Comparison of ENCODE assay signal across 18 cellular contexts in the genomic region with DNA sequence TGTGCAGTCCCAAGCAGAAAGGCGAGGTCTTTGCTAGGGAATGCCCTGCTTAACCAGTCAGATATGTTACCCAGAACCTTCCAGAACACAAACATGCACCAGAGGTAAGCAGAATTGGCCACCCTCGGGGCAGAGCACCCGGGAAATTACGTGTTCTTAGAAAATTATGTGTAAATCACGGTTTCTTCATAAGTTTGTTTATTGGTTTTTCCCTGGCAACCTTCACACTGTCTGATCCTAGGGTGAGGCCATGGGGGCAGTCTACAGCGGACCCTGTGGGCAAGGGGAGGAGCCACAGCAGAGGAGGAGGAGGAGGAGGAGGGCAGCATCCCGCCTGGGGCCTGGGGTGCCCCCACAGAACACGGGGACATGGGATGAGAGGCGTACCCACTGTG. TPM values are rescaled to one million over a fixed set of nuclear protein-coding genes. Genes with fewer than 3 reads are reported as not detected.
DNase-seq lines count a peak whose midpoint lies in the region; ATAC-seq and TF ChIP-seq lines count a peak whose summit lies in the region.
"Had no signal": no experiment of that assay in that cellular context is flagged by ENCODE, and none has a peak within 500 bp of the region (broad histone marks: within the 10 kb centered on the region; RNA-seq: fewer than 3 reads in every experiment).

No MANE protein-coding gene starts in this region.

- 92 to 94% methylated on average over 6 to 9 of the region's 9 CpGs for WGBS in endodermal cell (ENCODE audit: insufficient coverage in 1 of 2, insufficient read length in 1 of 2), 2 experiments
- 55 to 59% methylated on average over 6 to 9 of the region's 9 CpGs for WGBS in upper lobe of left lung, 2 donors

- no peak overlapping the region for H2AFZ ChIP-seq in PC-3 (ENCODE audit: low read length)

- no peak for TF ChIP-seq POLR2A in upper lobe of left lung (IDR thresholded peaks at IDR 0.05)

- DNase-seq in PC-3, result no peak
- no peak for DNase-seq in endodermal cell
- no peak for DNase-seq in upper lobe of left lung
- no peak for DNase-seq in NCI-H1092 (lab: John Stamatoyannopoulos, UW)
- no peak for DNase-seq in DMS79 (lab: John Stamatoyannopoulos, UW)
- DNase-seq: activated CD4-positive, alpha-beta T cell treated with anti-CD3 and anti-CD28 coated beads, Interleukin-2, amount 10 ng/mL, durations not matched to agents 24 days and 14 days; activated naive CD4-positive, alpha-beta T cell treated with Interleukin-2 at 50 U/mL for 16 hours; heart right ventricle; NCI-H1092 treated with DMSO at 0.1 percent for 48 hours; NCI-H524 treated with DMSO at 0.1 percent for 48 hours; stimulated activated naive CD8-positive, alpha-beta T cell treated with anti-CD3 and anti-CD28 coated beads, Interleukin-15, amount 100 ng/mL, for 72 hours had no signal

- H3F3A ChIP-seq in PC-3 (ENCODE audit: low read length, unreplicated experiment), result no peaks in the 10 kb centered on the region

- no peaks in the 10 kb centered on the region for H3K27me3 Mint-ChIP-seq in endodermal cell (ENCODE audit: insufficient read depth)
- H3K27me3 Mint-ChIP-seq: activated CD4-positive, alpha-beta T cell treated with anti-CD3 and anti-CD28 coated beads, Interleukin-2, amount 10 ng/mL, durations not matched to agents 24 days and 14 days; memory B cell; natural killer cell treated with Interleukin-12 subunit alpha and Interleukin-12 subunit beta and Interleukin-15 and Interleukin-18, amount 100 ng/mL, for 72 hours; stimulated activated naive CD8-positive, alpha-beta T cell treated with anti-CD3 and anti-CD28 coated beads, Interleukin-15, amount 100 ng/mL, for 72 hours had no signal

- POLR2A ChIA-PET in PC-3 (lab: Charles Lee; ENCODE audit: unreplicated experiment), result no interaction called here

- no peak for ATAC-seq in PC-3
- no peak for ATAC-seq in upper lobe of left lung (ENCODE audit: low FRiP score in 2 of 2)
- ATAC-seq in GM19395 (IDR thresholded peaks at IDR 0.05; ENCODE audit: unreplicated experiment), result no peak
- ATAC-seq: heart right ventricle; stimulated activated naive CD8-positive, alpha-beta T cell treated with anti-CD3 and anti-CD28 coated beads, Interleukin-15, amount 100 ng/mL, for 72 hours had no signal

- TF ChIP-seq EP300 in upper lobe of left lung (IDR thresholded peaks at IDR 0.05), result no peak

- H3K27ac Mint-ChIP-seq in endodermal cell, result peak overlapping the region; percentile 55
- H3K27ac Mint-ChIP-seq: activated CD4-positive, alpha-beta T cell treated with anti-CD3 and anti-CD28 coated beads, Interleukin-2, amount 10 ng/mL, durations not matched to agents 24 days and 14 days; memory B cell; natural killer cell treated with Interleukin-12 subunit alpha and Interleukin-12 subunit beta and Interleukin-15 and Interleukin-18, amount 100 ng/mL, for 72 hours had no signal

- CTCF ChIA-PET in PC-3 (lab: Charles Lee), result no interaction called here

- TF ChIP-seq CTCF in PC-3 (conservative IDR thresholded peaks at IDR 0.05; ENCODE audit: low read depth, low read length) (no peak), endodermal cell (conservative IDR thresholded peaks at IDR 0.05) (no peak), neutrophil (IDR thresholded peaks at IDR 0.05) (no peak), upper lobe of left lung (IDR thresholded peaks at IDR 0.05) (no peak)

- H3K9me3 ChIP-seq in PC-3 (ENCODE audit: low read length) (no peaks in the 10 kb centered on the region), endodermal cell (ENCODE audit: control insufficient read depth, low read length) (no peaks in the 10 kb centered on the region), neutrophil (no peaks in the 10 kb centered on the region), upper lobe of left lung (no peaks in the 10 kb centered on the region)
- H3K9me3 ChIP-seq: ascending aorta, esophagus muscularis mucosa, heart right ventricle, right atrium auricular region had no signal

- H3K4me1 ChIP-seq in PC-3 (ENCODE audit: insufficient read depth, low read length) (peaks cover 28% of the 10 kb centered on the region), endodermal cell (ENCODE audit: control insufficient read depth, insufficient read depth, low read length) (peaks cover 9% of the 10 kb centered on the region), neutrophil (ENCODE audit: control insufficient read depth in 1 of 2, insufficient read depth in 1 of 2, low read depth in 1 of 2, low read length in 1 of 2) (peaks cover 67 to 81% of the 10 kb centered on the region in 2 experiments), upper lobe of left lung (peaks cover 67 to 84% (median 73%) of the 10 kb centered on the region in 4 donors)

- BruUV-seq in PC-3 (replicated peaks; lab: Mats Ljungman, UMichigan), result no TSS peak

- H3K4me3 ChIP-seq in PC-3 (ENCODE audit: low read length) (no peak overlapping the region), endodermal cell (ENCODE audit: low read length) (no peak overlapping the region), neutrophil (ENCODE audit: low read depth in 1 of 2, low read length in 1 of 2) (peak overlapping the region in 1 of 2 experiments; percentile 28), upper lobe of left lung (no peak overlapping the region)
- H3K4me3 ChIP-seq: ascending aorta, esophagus muscularis mucosa, heart right ventricle, right atrium auricular region had no signal

- H3K36me3 Mint-ChIP-seq in endodermal cell (ENCODE audit: low read depth), result no peaks in the 10 kb centered on the region
- H3K36me3 Mint-ChIP-seq: memory B cell; natural killer cell treated with Interleukin-12 subunit alpha and Interleukin-12 subunit beta and Interleukin-15 and Interleukin-18, amount 100 ng/mL, for 72 hours had no signal

- peak overlapping the region; percentile 25; the same call in 1 of the 2 replicates for H3K4me2 ChIP-seq in PC-3 (ENCODE audit: low read length)

- H3K79me2 ChIP-seq in PC-3 (ENCODE audit: low read length), result peaks cover 61% of the 10 kb centered on the region

- peaks cover 19% of the 10 kb centered on the region for H3K4me1 Mint-ChIP-seq in endodermal cell
- H3K4me1 Mint-ChIP-seq: activated CD4-positive, alpha-beta T cell treated with anti-CD3 and anti-CD28 coated beads, Interleukin-2, amount 10 ng/mL, durations not matched to agents 24 days and 14 days; stimulated activated naive CD8-positive, alpha-beta T cell treated with anti-CD3 and anti-CD28 coated beads, Interleukin-15, amount 100 ng/mL, for 72 hours had no signal

- H3K27ac ChIP-seq in PC-3 (ENCODE audit: low read length), result no peak overlapping the region
- no peak overlapping the region for H3K27ac ChIP-seq in endodermal cell (ENCODE audit: low read depth, low read length)
- peak overlapping the region; percentile 89 for H3K27ac ChIP-seq in neutrophil
- peak overlapping the region in 3 of 4 donors; percentile 69 to 78 (median 78) for H3K27ac ChIP-seq in upper lobe of left lung

- intact Hi-C loops in PC-3 (cut with micrococcal nuclease), result no loop called here

- H3K27me3 ChIP-seq in PC-3 (ENCODE audit: low read length), result no peaks in the 10 kb centered on the region
- H3K27me3 ChIP-seq in endodermal cell (ENCODE audit: control insufficient read depth, insufficient read depth, low read length, poor library complexity, severe bottlenecking), result no peaks in the 10 kb centered on the region
- H3K27me3 ChIP-seq in neutrophil, result no peaks in the 10 kb centered on the region
- H3K27me3 ChIP-seq in upper lobe of left lung, result no peaks in the 10 kb centered on the region
- H3K27me3 ChIP-seq: ascending aorta, esophagus muscularis mucosa, heart right ventricle, right atrium auricular region had no signal

- no peak overlapping the region for H3K4me3 Mint-ChIP-seq in endodermal cell
- H3K4me3 Mint-ChIP-seq: activated CD4-positive, alpha-beta T cell treated with anti-CD3 and anti-CD28 coated beads, Interleukin-2, amount 10 ng/mL, durations not matched to agents 24 days and 14 days; memory B cell; natural killer cell treated with Interleukin-12 subunit alpha and Interleukin-12 subunit beta and Interleukin-15 and Interleukin-18, amount 100 ng/mL, for 72 hours; stimulated activated naive CD8-positive, alpha-beta T cell treated with anti-CD3 and anti-CD28 coated beads, Interleukin-15, amount 100 ng/mL, for 72 hours had no signal

- H3K9me3 Mint-ChIP-seq in endodermal cell, result no peaks in the 10 kb centered on the region
- H3K9me3 Mint-ChIP-seq: activated CD4-positive, alpha-beta T cell treated with anti-CD3 and anti-CD28 coated beads, Interleukin-2, amount 10 ng/mL, durations not matched to agents 24 days and 14 days; memory B cell; natural killer cell treated with Interleukin-12 subunit alpha and Interleukin-12 subunit beta and Interleukin-15 and Interleukin-18, amount 100 ng/mL, for 72 hours; stimulated activated naive CD8-positive, alpha-beta T cell treated with anti-CD3 and anti-CD28 coated beads, Interleukin-15, amount 100 ng/mL, for 72 hours had no signal

- no peaks in the 10 kb centered on the region for H3K9me2 ChIP-seq in PC-3 (replicated peaks; ENCODE audit: low read length)

- H3K9ac ChIP-seq in PC-3 (ENCODE audit: low read length), result no peak overlapping the region
- no peak overlapping the region for H3K9ac ChIP-seq in endodermal cell (ENCODE audit: extremely low read depth, low read length, poor library complexity, severe bottlenecking)

- no peaks in the 10 kb centered on the region for H4K20me1 ChIP-seq in PC-3 (ENCODE audit: low read length)

- H3K36me3 ChIP-seq in PC-3 (ENCODE audit: low read depth, low read length) (no peaks in the 10 kb centered on the region), endodermal cell (ENCODE audit: control insufficient read depth, insufficient read depth, low read length) (no peaks in the 10 kb centered on the region), neutrophil (peaks cover 7% of the 10 kb centered on the region), upper lobe of left lung (no peaks in the 10 kb centered on the region)
- H3K36me3 ChIP-seq: ascending aorta, esophagus muscularis mucosa, heart right ventricle, right atrium auricular region had no signal

RNA-seq across cellular contexts. Expression of a gene that starts 31.4 kb away (rescaled TPM):
- 17.5 and 23.3 TPM in 2 replicates for total RNA-seq in PC-3 (2014; rRNA removed)
- total RNA-seq in endodermal cell, result 10 to 100 TPM; 58.3 to 70.6 TPM
- polyA plus RNA-seq in endodermal cell (2013, experiment 1 of 2), result 37.4 TPM
- polyA plus RNA-seq in endodermal cell (2013, experiment 2 of 2), result 33.9 TPM
- total RNA-seq in upper lobe of left lung, result 10 to 100 TPM; 43.8 to 92.7 (median 74.1) TPM

Comparison
In these comparisons a context has a peak if more than half of its experiments do, and no peak if none do; other contexts are left out.
1. H3K27ac ChIP-seq: peak in neutrophil (single experiment) and upper lobe of left lung (3 of 4); none in PC-3 (single experiment) and endodermal cell (single experiment).